1 cellular context compared by ENCODE assay signal in genomic region chr11:115996808-115997188, GRCh38.
TF ChIP-seq lines count a peak whose summit lies in the region.

No MANE protein-coding gene starts in this region.

TF ChIP-seq in GM12878, 131 proteins besides CTCF, POLR2A, EP300 and RAD21 (continued from another document):
- TF ChIP-seq SKIL (IDR thresholded peaks at IDR 0.05; ENCODE audit: low read depth, poor library complexity, severe bottlenecking) (no peak), IKZF1 (conservative IDR thresholded peaks at IDR 0.05) (peak; percentile 1; the same call in 1 of the 2 replicates), FOXM1 (IDR thresholded peaks at IDR 0.05; ENCODE audit: low read depth, low read length) (peak; percentile 67; the same call in 1 of the 2 replicates), RUNX3 (IDR thresholded peaks at IDR 0.05; ENCODE audit: low read length) (peak; percentile 44), YY1 (IDR thresholded peaks at IDR 0.05; ENCODE audit: low read depth, low read length) (0 out of 2 replicates have a peak, but pooled peaks have one; percentile 9), EED (IDR thresholded peaks at IDR 0.05; ENCODE audit: low read depth) (peak; percentile 93), CHD1 (IDR thresholded peaks at IDR 0.05; ENCODE audit: low read depth, low read length) (no peak), WRNIP1 (IDR thresholded peaks at IDR 0.05; ENCODE audit: borderline replicate concordance, low read depth, low read length) (no peak), NFIC (IDR thresholded peaks at IDR 0.05; ENCODE audit: low read depth, low read length) (peak; percentile 33; the same call in 1 of the 2 replicates), ETV6 (conservative IDR thresholded peaks at IDR 0.05 in 1 of 2, IDR thresholded peaks at IDR 0.05 in 1 of 2; ENCODE audit: borderline replicate concordance in 1 of 2, low read depth in 1 of 2) (peak in 1 of 2 experiments; percentile 75; a peak in 2 of 4 replicates), IKZF2 (IDR thresholded peaks at IDR 0.05) (peak in 1 of 2 experiments; percentile 9; a peak in 3 of 4 replicates), BCL11A (IDR thresholded peaks at IDR 0.05; ENCODE audit: low read depth, low read length) (0 out of 2 replicates have a peak, but pooled peaks have one; percentile 9), CREM (IDR thresholded peaks at IDR 0.05; ENCODE audit: low read depth) (peak; percentile 73), JUNB (IDR thresholded peaks at IDR 0.05) (peak; percentile 80), ATF2 (IDR thresholded peaks at IDR 0.05; ENCODE audit: low read length) (peak; percentile 18; the same call in 1 of the 2 replicates)
